19 cellular contexts compared by ENCODE assay signal in genomic region chr15:30038667-30039523, GRCh38. TPM values are rescaled to one million over a fixed set of nuclear protein-coding genes. Genes with fewer than 3 reads are reported as not detected.
A peak's percentile ranks its signal among the peaks of the same experiment; 100 is the strongest.
DNase-seq lines count a peak whose midpoint lies in the region; ATAC-seq and TF ChIP-seq lines count a peak whose summit lies in the region.
"Had no signal": no experiment of that assay in that cellular context is flagged by ENCODE, and none has a peak within 500 bp of the region (broad histone marks: within the 10 kb centered on the region; RNA-seq: fewer than 3 reads in every experiment).

No MANE protein-coding gene starts in this region.

- no peaks in the 10 kb centered on the region for H3K36me3 ChIP-seq in testis (ENCODE audit: low read depth, missing control alignments)
- H3K36me3 ChIP-seq: tibial nerve had no signal

- ATAC-seq in right cardiac atrium (peak; percentile 82 to 88), GM21786 (IDR thresholded peaks at IDR 0.05; ENCODE audit: unreplicated experiment) (no peak)
- ATAC-seq: activated CD8-positive, alpha-beta memory T cell treated with anti-CD3 and anti-CD28 coated beads, Interleukin-2, amount 10 ng/mL, durations not matched to agents 7 days and 5 days; naive thymus-derived CD8-positive, alpha-beta T cell had no signal

- intact Hi-C loops in right cardiac atrium (cut with DNase I), result loop anchor here in 2 of 4 donors (5.0 to 10.0 kb wide), 2 partner anchors 74 to 92 kb away; no protein-coding TSS in a partner anchor
- intact Hi-C loops in testis (cut with DNase I; ENCODE audit: low total_unique reads), result no loop called here

- H3K27me3 ChIP-seq in right cardiac atrium (ENCODE audit: control insufficient read depth, insufficient read depth) (no peaks in the 10 kb centered on the region), testis (no peaks in the 10 kb centered on the region)
- H3K27me3 ChIP-seq: tibial nerve had no signal

- TF ChIP-seq CTCF in testis (IDR thresholded peaks at IDR 0.05), result no peak

- H3K4me3 ChIP-seq in right cardiac atrium (ENCODE audit: low read length) (no peak overlapping the region), testis (no peak overlapping the region)
- H3K4me3 ChIP-seq: tibial nerve had no signal

- H3K9me3 ChIP-seq in right cardiac atrium (ENCODE audit: control insufficient read depth, low read length) (no peaks in the 10 kb centered on the region), testis (no peaks in the 10 kb centered on the region)
- H3K9me3 ChIP-seq: tibial nerve had no signal

- no peak for TF ChIP-seq POLR2A in testis (IDR thresholded peaks at IDR 0.05)

- 50% methylated on average over 5 of the region's 5 CpGs for WGBS in right cardiac atrium
- 27 to 45% methylated on average over 5 of the region's 5 CpGs for WGBS in testis, 2 donors

- peak overlapping the region; percentile 3 for H3K27ac ChIP-seq in right cardiac atrium (ENCODE audit: low read length)
- peak overlapping the region in 1 of 2 donors; percentile 23 for H3K27ac ChIP-seq in testis

- DNase-seq in NCI-H510A treated with DMSO at 0.1 percent for 48 hours (lab: John Stamatoyannopoulos, UW) (peak; percentile 1), NCI-H510A (lab: John Stamatoyannopoulos, UW) (no peak), RPMI7951 (ENCODE audit: low read depth) (peak; percentile 10), right cardiac atrium (no peak), testis (peak; percentile 75), cerebellar nuclear complex (lab: John Stamatoyannopoulos, UW) (no peak), activated gamma-delta T cell treated with Interleukin-2 at 50 U/mL for 16 hours (no peak)
- DNase-seq: ACHN; activated CD8-positive, alpha-beta memory T cell treated with anti-CD3 and anti-CD28 coated beads, Interleukin-2, amount 10 ng/mL, durations not matched to agents 7 days and 5 days; DND-41; effector CD4-positive, alpha-beta T cell; foreskin fibroblast; MV-4-11; naive thymus-derived CD8-positive, alpha-beta T cell; SHP77 had no signal

- H3K4me1 ChIP-seq in right cardiac atrium (ENCODE audit: control insufficient read depth, insufficient read depth, low read length) (peaks cover 3% of the 10 kb centered on the region), testis (peaks cover 16% of the 10 kb centered on the region)

RNA-seq across cellular contexts. Expression of gene GOLGA8J, which starts 43.9 kb away (rescaled TPM):
- not detected in 2 replicates for total RNA-seq in RPMI7951 (2014; rRNA removed; shearing (Covaris generic))
- total RNA-seq in right cardiac atrium, result under 1 TPM in 2 of 4 donors, not detected in 2; 0.28 to 0.32 TPM
- polyA plus RNA-seq in right cardiac atrium, result not detected
- total RNA-seq in testis, result 10 to 100 TPM in 1 of 2 donors, 1 to 10 TPM in 1; 5.1 to 11.5 TPM
- polyA plus RNA-seq in testis (ENCODE audit: insufficient read depth, low read depth, low replicate concordance), result 6.3 TPM
- total RNA-seq: NCI-H460, skeletal muscle tissue had no signal
- polyA plus RNA-seq: naive thymus-derived CD8-positive, alpha-beta T cell had no signal

Comparison
In these comparisons a context has a peak if more than half of its experiments do, and no peak if none do; other contexts are left out.
1. DNase-seq: peak in NCI-H510A treated with DMSO at 0.1 percent for 48 hours (single experiment), RPMI7951 (single experiment) and testis (single experiment); none in NCI-H510A (single experiment), right cardiac atrium (0 of 3), cerebellar nuclear complex (0 of 2) and activated gamma-delta T cell treated with Interleukin-2 at 50 U/mL for 16 hours (single experiment).